Comparison of ENCODE assay signal across 11 cellular contexts in the genomic region with DNA sequence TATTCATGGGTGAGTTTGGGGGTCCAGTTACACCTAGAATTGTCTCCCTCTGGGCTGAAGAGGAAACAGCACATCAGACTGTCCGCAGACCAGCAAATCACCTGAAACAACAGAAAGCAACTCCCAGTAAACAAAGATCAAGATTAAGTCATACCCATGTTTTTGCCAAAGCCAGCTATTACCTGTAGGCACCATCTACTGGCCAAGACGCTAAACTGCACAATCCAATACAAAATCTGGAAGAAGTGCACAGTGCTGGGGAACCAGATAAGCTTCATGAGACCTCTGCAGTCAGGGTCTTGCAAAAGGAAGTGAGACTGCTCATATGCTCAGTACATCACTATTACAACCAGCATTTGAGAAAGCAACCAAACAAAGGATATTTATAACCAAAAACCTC.
DNase-seq lines count a peak whose midpoint lies in the region; ATAC-seq and TF ChIP-seq lines count a peak whose summit lies in the region.
"Had no signal": no experiment of that assay in that cellular context is flagged by ENCODE, and none has a peak within 500 bp of the region (broad histone marks: within the 10 kb centered on the region; RNA-seq: fewer than 3 reads in every experiment).

No MANE protein-coding gene starts in this region.

- no peaks in the 10 kb centered on the region for H3K9me3 ChIP-seq in HAP-1
- no peaks in the 10 kb centered on the region for H3K9me3 ChIP-seq in right lobe of liver

- in situ Hi-C loops in GM13977 (cut with MboI; ENCODE audit: low pct_unique_long_range_greater_than_20kb, low sequenced_read_pairs, unreplicated experiment) (no loop called here), HAP-1 (cut with MboI; ENCODE audit: low sequenced_read_pairs) (no loop called here), SK-MEL-5 (cut with HindIII; ENCODE audit: low pct_unique_long_range_greater_than_20kb, low sequenced_read_pairs) (no loop called here)

- intact Hi-C loops in right lobe of liver (cut with DNase I), result no loop called here

- H3K4me3 ChIP-seq in HAP-1 (no peak overlapping the region), right lobe of liver (no peak overlapping the region)

- ATAC-seq in right lobe of liver (peak in 3 of 4 donors; percentile 39 to 51 (median 46)), GM21619 (IDR thresholded peaks at IDR 0.05; ENCODE audit: unreplicated experiment) (no peak), HG02938 (IDR thresholded peaks at IDR 0.05; ENCODE audit: unreplicated experiment) (no peak), GM19035 (IDR thresholded peaks at IDR 0.05; ENCODE audit: unreplicated experiment) (no peak)

- DNase-seq in GM13977 (ENCODE audit: low spot score) (peak; percentile 13), HAP-1 (ENCODE audit: low spot score in 2 of 2) (peak; percentile 33 to 37), SK-MEL-5 (ENCODE audit: low read depth, low spot score) (peak; percentile 43), right lobe of liver (no peak), germinal center (ENCODE audit: low spot score) (no peak)
- DNase-seq: activated naive CD4-positive, alpha-beta T cell treated with anti-CD3 and anti-CD28 coated beads for 36 hours; immature natural killer cell; NCI-H510A treated with DMSO at 0.1 percent for 48 hours had no signal

- WGBS in right lobe of liver (ENCODE audit: insufficient coverage, low coverage, low lambda C conversion rate, missing lambda C conversion rate), result 34% methylated on average over 2 of the region's 2 CpGs

- H3K36me3 ChIP-seq in HAP-1 (replicated peaks) (no peaks in the 10 kb centered on the region), right lobe of liver (no peaks in the 10 kb centered on the region)

- no peaks in the 10 kb centered on the region for H3K4me1 ChIP-seq in HAP-1
- no peaks in the 10 kb centered on the region for H3K4me1 ChIP-seq in right lobe of liver

- peak; percentile 39 for TF ChIP-seq CTCF in GM13977 (IDR thresholded peaks at IDR 0.05; ENCODE audit: extremely low read depth, insufficient read depth, missing control alignments)
- peak in 3 of 4 donors; percentile 31 to 43 (median 32) for TF ChIP-seq CTCF in right lobe of liver (IDR thresholded peaks at IDR 0.05)

- no peak for TF ChIP-seq POLR2A in right lobe of liver (IDR thresholded peaks at IDR 0.05)

- H3K27ac ChIP-seq in right lobe of liver, result no peak overlapping the region

- no peaks in the 10 kb centered on the region for H3K27me3 ChIP-seq in HAP-1 (ENCODE audit: low read depth)
- H3K27me3 ChIP-seq in right lobe of liver, result no peaks in the 10 kb centered on the region

Comparison
In these comparisons a context has a peak if more than half of its experiments do, and no peak if none do; other contexts are left out.
1. DNase-seq: peak in GM13977 (single experiment), HAP-1 (2 of 2) and SK-MEL-5 (single experiment); none in right lobe of liver (0 of 3) and germinal center (single experiment).
2. ATAC-seq: peak in right lobe of liver (3 of 4); none in GM21619 (single experiment), HG02938 (single experiment) and GM19035 (single experiment).